8 cellular contexts compared by ENCODE assay signal in genomic region chr7:154497751-154498150, GRCh38.
"Had no signal": no experiment of that assay in that cellular context is flagged by ENCODE, and none has a peak within 500 bp of the region (broad histone marks: within the 10 kb centered on the region; RNA-seq: fewer than 3 reads in every experiment).

No MANE protein-coding gene starts in this region.

- H3K4me3 Mint-ChIP-seq: HFFc6 had no signal

- H3K9ac ChIP-seq: GM23248 had no signal

- DNase-seq: GM23248, GOT3, H7, HFFc6, IMR-90 had no signal

- H3K27ac ChIP-seq: GM23248 had no signal

- H3K27ac Mint-ChIP-seq: HFFc6 had no signal

- ATAC-seq: HCT116, K562 had no signal

- H3K36me3 ChIP-seq: HAP-1 had no signal

- H3K9me3 ChIP-seq: HAP-1 had no signal

- H3K4me1 ChIP-seq: HAP-1 had no signal

- H2AFZ ChIP-seq: GM23248 had no signal

- H3K4me3 ChIP-seq: GM23248, HAP-1, K562 had no signal
